In the genomic region with DNA sequence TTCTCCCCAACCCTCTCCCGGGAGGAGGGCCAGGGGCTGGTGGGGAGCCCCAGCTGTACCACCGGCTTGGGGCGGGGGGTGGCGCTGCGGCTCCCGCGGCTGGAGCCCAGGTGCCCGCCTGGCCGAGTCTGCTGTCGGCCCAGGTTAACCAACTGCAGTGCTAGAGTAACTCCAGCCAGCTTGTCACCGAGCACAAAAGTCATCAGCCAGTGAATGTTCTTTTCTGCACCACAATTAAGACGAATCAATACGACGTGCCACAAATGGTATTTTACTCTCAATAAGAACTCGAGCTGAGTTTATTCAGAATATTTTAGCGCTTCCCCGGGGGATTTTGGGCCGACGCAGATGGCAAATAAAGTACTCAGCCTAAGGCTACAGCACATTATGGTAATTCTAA, we compare ENCODE assay signal across 11 cellular contexts.
A peak's percentile ranks its signal among the peaks of the same experiment; 100 is the strongest.
DNase-seq lines count a peak whose midpoint lies in the region; ATAC-seq and TF ChIP-seq lines count a peak whose summit lies in the region.
"Had no signal": no experiment of that assay in that cellular context is flagged by ENCODE, and none has a peak within 500 bp of the region (broad histone marks: within the 10 kb centered on the region; RNA-seq: fewer than 3 reads in every experiment).

No MANE protein-coding gene starts in this region.

- CTCF ChIA-PET in activated CD8-positive, alpha-beta T cell treated with anti-CD3 and anti-CD28 coated beads for 36 hours (lab: Charles Lee): interaction anchor here (0.6 to 3.6 kb wide), 21 partner anchors 10 to 1038 kb away, joined by 3 to 27 read pairs (median 4); no protein-coding TSS in a partner anchor

- peak overlapping the region; percentile 94 for H3K27ac Mint-ChIP-seq in activated CD8-positive, alpha-beta T cell treated with anti-CD3 and anti-CD28 coated beads for 36 hours
- H3K27ac Mint-ChIP-seq in chondrocyte (ENCODE audit: unreplicated experiment): no peak overlapping the region
- peak overlapping the region; percentile 87 to 96 for H3K27ac Mint-ChIP-seq in stimulated activated naive CD8-positive, alpha-beta T cell treated with anti-CD3 and anti-CD28 coated beads, Interleukin-15, amount 100 ng/mL, for 72 hours

- no peaks in the 10 kb centered on the region for H3K9me3 Mint-ChIP-seq in activated CD8-positive, alpha-beta T cell treated with anti-CD3 and anti-CD28 coated beads for 36 hours
- no peaks in the 10 kb centered on the region for H3K9me3 Mint-ChIP-seq in chondrocyte (ENCODE audit: low read depth)
- H3K9me3 Mint-ChIP-seq in stimulated activated naive CD8-positive, alpha-beta T cell treated with anti-CD3 and anti-CD28 coated beads, Interleukin-15, amount 100 ng/mL, for 72 hours: no peaks in the 10 kb centered on the region

- peaks cover 82% of the 10 kb centered on the region for H3K4me1 Mint-ChIP-seq in activated CD8-positive, alpha-beta T cell treated with anti-CD3 and anti-CD28 coated beads for 36 hours (ENCODE audit: low read depth)
- H3K4me1 Mint-ChIP-seq in chondrocyte (ENCODE audit: low read depth): peaks cover 15% of the 10 kb centered on the region
- peaks cover 96% of the 10 kb centered on the region for H3K4me1 Mint-ChIP-seq in stimulated activated naive CD8-positive, alpha-beta T cell treated with anti-CD3 and anti-CD28 coated beads, Interleukin-15, amount 100 ng/mL, for 72 hours

- H3K36me3 Mint-ChIP-seq in activated CD8-positive, alpha-beta T cell treated with anti-CD3 and anti-CD28 coated beads for 36 hours (ENCODE audit: low read depth): peaks cover 41% of the 10 kb centered on the region
- peaks cover under 1% of the 10 kb centered on the region for H3K36me3 Mint-ChIP-seq in chondrocyte (ENCODE audit: low read depth)

- ATAC-seq in activated CD8-positive, alpha-beta T cell treated with anti-CD3 and anti-CD28 coated beads for 36 hours: peak; percentile 35
- peak; percentile 47 for ATAC-seq in stimulated activated naive CD8-positive, alpha-beta T cell treated with anti-CD3 and anti-CD28 coated beads, Interleukin-15, amount 100 ng/mL, for 72 hours
- no peak for ATAC-seq in HG03439 (IDR thresholded peaks at IDR 0.05; ENCODE audit: unreplicated experiment)
- no peak for ATAC-seq in left ventricle myocardium superior
- ATAC-seq in HG03354 (IDR thresholded peaks at IDR 0.05; ENCODE audit: poor library complexity, severe bottlenecking, unreplicated experiment): no peak
- ATAC-seq: left cardiac atrium had no signal

- TF ChIP-seq CTCF in activated CD8-positive, alpha-beta T cell treated with anti-CD3 and anti-CD28 coated beads for 36 hours (IDR thresholded peaks at IDR 0.05): peak; percentile 70
- no peak for TF ChIP-seq CTCF in chondrocyte (IDR thresholded peaks at IDR 0.05)

- DNase-seq in activated gamma-delta T cell (lab: John Stamatoyannopoulos, UW) (peak; percentile 28), activated gamma-delta T cell treated with Interleukin-2 at 50 U/mL for 16 hours (no peak), chondrocyte (ENCODE audit: low spot score) (peak; percentile 36), left ventricle myocardium superior (no peak)
- peak; percentile 68 for DNase-seq in activated CD8-positive, alpha-beta T cell treated with anti-CD3 and anti-CD28 coated beads for 36 hours
- peak in 1 of 2 donors; percentile 64 for DNase-seq in stimulated activated naive CD8-positive, alpha-beta T cell treated with anti-CD3 and anti-CD28 coated beads, Interleukin-15, amount 100 ng/mL, for 72 hours
- DNase-seq: amniotic stem cell, IMR-90, left cardiac atrium had no signal

- POLR2A ChIA-PET in activated CD8-positive, alpha-beta T cell treated with anti-CD3 and anti-CD28 coated beads for 36 hours (lab: Charles Lee): interaction anchor here (0.7 to 7.0 kb wide), 17 partner anchors 9 to 1013 kb away, joined by 3 to 50 read pairs (median 5); partner anchors contain the start of gene BCL11B

- H3K4me3 Mint-ChIP-seq in activated CD8-positive, alpha-beta T cell treated with anti-CD3 and anti-CD28 coated beads for 36 hours: peak overlapping the region; percentile 81
- no peak overlapping the region for H3K4me3 Mint-ChIP-seq in chondrocyte (ENCODE audit: unreplicated experiment)
- H3K4me3 Mint-ChIP-seq in stimulated activated naive CD8-positive, alpha-beta T cell treated with anti-CD3 and anti-CD28 coated beads, Interleukin-15, amount 100 ng/mL, for 72 hours: peak overlapping the region; percentile 89 to 95

- H3K27me3 Mint-ChIP-seq in activated CD8-positive, alpha-beta T cell treated with anti-CD3 and anti-CD28 coated beads for 36 hours: no peaks in the 10 kb centered on the region
- H3K27me3 Mint-ChIP-seq in chondrocyte (ENCODE audit: low read depth): peaks cover 36% of the 10 kb centered on the region
- no peaks in the 10 kb centered on the region for H3K27me3 Mint-ChIP-seq in stimulated activated naive CD8-positive, alpha-beta T cell treated with anti-CD3 and anti-CD28 coated beads, Interleukin-15, amount 100 ng/mL, for 72 hours

- intact Hi-C loops in activated CD8-positive, alpha-beta T cell treated with anti-CD3 and anti-CD28 coated beads for 36 hours (cut with micrococcal nuclease): loop anchor here (10.0 kb wide), 2 partner anchors 254 to 1004 kb away; no protein-coding TSS in a partner anchor
- intact Hi-C loops in left ventricle myocardium superior (cut with micrococcal nuclease): no loop called here

Comparison
In these comparisons a context has a peak if more than half of its experiments do, and no peak if none do; other contexts are left out.
1. DNase-seq: peak in activated gamma-delta T cell (single experiment), activated CD8-positive, alpha-beta T cell treated with anti-CD3 and anti-CD28 coated beads for 36 hours (single experiment) and chondrocyte (single experiment); none in activated gamma-delta T cell treated with Interleukin-2 at 50 U/mL for 16 hours (single experiment) and left ventricle myocardium superior (single experiment).
2. ATAC-seq: peak in activated CD8-positive, alpha-beta T cell treated with anti-CD3 and anti-CD28 coated beads for 36 hours (single experiment) and stimulated activated naive CD8-positive, alpha-beta T cell treated with anti-CD3 and anti-CD28 coated beads, Interleukin-15, amount 100 ng/mL, for 72 hours (single experiment); none in HG03439 (single experiment), left ventricle myocardium superior (single experiment) and HG03354 (single experiment).